16 cellular contexts compared by ENCODE assay signal in genomic region chr2:61291851-61292575, GRCh38.
"Had no signal": no experiment of that assay in that cellular context is flagged by ENCODE, and none has a peak within 500 bp of the region (broad histone marks: within the 10 kb centered on the region; RNA-seq: fewer than 3 reads in every experiment).

No MANE protein-coding gene starts in this region.

- H3K4me3 Mint-ChIP-seq: activated CD4-positive, alpha-beta memory T cell treated with anti-CD3 and anti-CD28 coated beads, Interleukin-2, amount 10 ng/mL, durations not matched to agents 7 days and 5 days; activated naive CD8-positive, alpha-beta T cell; dendritic cell treated with granulocyte-macrophage colony-stimulating factor and Interleukin-4, amounts not matched to agents 40 ng/mL and 50 ng/mL, for 4 days; naive B cell; neural progenitor cell; T-helper 1 cell treated with Interleukin-12 subunit alpha and Interleukin-12 subunit beta and Interleukin-4 antibody, amounts not matched to agents 30 μg/mL and 1 μg/mL, for 36 hours; WTC11 had no signal

- H3K27me3 Mint-ChIP-seq: activated CD4-positive, alpha-beta memory T cell treated with anti-CD3 and anti-CD28 coated beads, Interleukin-2, amount 10 ng/mL, durations not matched to agents 7 days and 5 days; activated naive CD8-positive, alpha-beta T cell; dendritic cell treated with granulocyte-macrophage colony-stimulating factor and Interleukin-4, amounts not matched to agents 40 ng/mL and 50 ng/mL, for 4 days; naive B cell had no signal

- H3K27me3 ChIP-seq: brain microvascular endothelial cell, neural progenitor cell, ovary, sigmoid colon had no signal

- H3K4me1 Mint-ChIP-seq: naive B cell, neural progenitor cell had no signal

- H3K9me3 ChIP-seq: ovary, sigmoid colon had no signal

- H3K4me3 ChIP-seq: neural progenitor cell, ovary, sigmoid colon had no signal

- ATAC-seq: WTC11 had no signal

- DNase-seq: activated CD4-positive, alpha-beta memory T cell treated with anti-CD3 and anti-CD28 coated beads, Interleukin-2, amount 10 ng/mL, durations not matched to agents 7 days and 5 days; activated CD4-positive, alpha-beta T cell treated with anti-CD3 and anti-CD28 coated beads for 4 hours; activated gamma-delta T cell treated with Interleukin-2 at 50 U/mL for 16 hours; brain microvascular endothelial cell; effector memory CD4-positive, alpha-beta T cell; islet precursor cell; naive B cell; ovary; sigmoid colon; stimulated activated CD4-positive, alpha-beta T cell treated with anti-CD3 and anti-CD28 coated beads, Interleukin-1b, Interleukin-23, amount 100 ng/mL, for 48 hours had no signal

- H3K4me1 ChIP-seq: neural progenitor cell, sigmoid colon had no signal

- H3K27ac ChIP-seq: brain microvascular endothelial cell, epithelial cell of prostate, neural progenitor cell, ovary, sigmoid colon had no signal

- H3K27ac Mint-ChIP-seq: activated CD4-positive, alpha-beta memory T cell treated with anti-CD3 and anti-CD28 coated beads, Interleukin-2, amount 10 ng/mL, durations not matched to agents 7 days and 5 days; dendritic cell treated with granulocyte-macrophage colony-stimulating factor and Interleukin-4, amounts not matched to agents 40 ng/mL and 50 ng/mL, for 4 days; neural progenitor cell; T-helper 1 cell treated with Interleukin-12 subunit alpha and Interleukin-12 subunit beta and Interleukin-4 antibody, amounts not matched to agents 30 μg/mL and 1 μg/mL, for 36 hours; WTC11 had no signal

- H3K36me3 ChIP-seq: ovary had no signal

- H3K9me3 Mint-ChIP-seq: activated CD4-positive, alpha-beta memory T cell treated with anti-CD3 and anti-CD28 coated beads, Interleukin-2, amount 10 ng/mL, durations not matched to agents 7 days and 5 days; dendritic cell treated with granulocyte-macrophage colony-stimulating factor and Interleukin-4, amounts not matched to agents 40 ng/mL and 50 ng/mL, for 4 days; naive B cell; neural progenitor cell; T-helper 1 cell treated with Interleukin-12 subunit alpha and Interleukin-12 subunit beta and Interleukin-4 antibody, amounts not matched to agents 30 μg/mL and 1 μg/mL, for 36 hours; WTC11 had no signal
